In the genomic region with DNA sequence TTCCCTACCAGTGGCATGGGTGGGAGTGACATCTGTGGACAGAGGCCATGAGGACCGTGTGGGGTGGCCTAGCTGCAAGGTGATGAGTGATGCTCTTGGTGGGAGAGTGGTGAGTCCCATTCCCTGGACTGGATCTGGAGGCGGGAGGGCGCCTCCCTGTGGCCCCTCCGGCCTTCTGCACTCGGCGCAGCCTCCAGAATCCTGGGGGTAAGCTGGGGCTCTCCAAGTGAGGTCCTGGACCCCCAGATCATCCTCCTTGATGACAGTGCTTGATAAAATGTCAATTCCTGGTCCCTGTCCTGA, we compare ENCODE assay signal across 7 cellular contexts. TPM values are rescaled to one million over a fixed set of nuclear protein-coding genes. Genes with fewer than 3 reads are reported as not detected.
DNase-seq lines count a peak whose midpoint lies in the region; ATAC-seq, FAIRE-seq and TF ChIP-seq lines count a peak whose summit lies in the region.

No MANE protein-coding gene starts in this region.

- no peak for FAIRE-seq in bronchial epithelial cell (lab: Jason Lieb, UNC)

- TF ChIP-seq CTCF in bronchial epithelial cell (IDR thresholded peaks at IDR 0.05; ENCODE audit: insufficient read depth, low read length, severe bottlenecking): peak; percentile 19
- TF ChIP-seq CTCF in natural killer cell (IDR thresholded peaks at IDR 0.05): peak; percentile 31

- intact Hi-C loops in natural killer cell (cut with micrococcal nuclease) (loop anchor here (5.0 kb wide), 1 partner anchor 37 kb away; no protein-coding TSS in a partner anchor), posterior vena cava (cut with DNase I) (no loop called here)

- H3K36me3 Mint-ChIP-seq in natural killer cell: no peaks in the 10 kb centered on the region

- ATAC-seq in natural killer cell: no peak
- ATAC-seq in HG03354 (IDR thresholded peaks at IDR 0.05; ENCODE audit: poor library complexity, severe bottlenecking, unreplicated experiment): no peak

- H3K27me3 ChIP-seq in bronchial epithelial cell (ENCODE audit: control insufficient read depth, insufficient read depth, low read length): peaks cover 23% of the 10 kb centered on the region

- H3K36me3 ChIP-seq in bronchial epithelial cell (ENCODE audit: control insufficient read depth, insufficient read depth, low read length): no peaks in the 10 kb centered on the region

- H3K27ac Mint-ChIP-seq in natural killer cell: peak overlapping the region; percentile 70 to 93

- DNase-seq in D341Med (ENCODE audit: low spot score): peak; percentile 66
- peak; percentile 81 for DNase-seq in HuH-7 (ENCODE audit: low spot score)
- no peak for DNase-seq in bronchial epithelial cell (ENCODE audit: low read depth)
- no peak for DNase-seq in natural killer cell
- no peak for DNase-seq in stimulated activated CD4-positive, alpha-beta T cell treated with anti-CD3 and anti-CD28 coated beads, Interleukin-12 subunit alpha, Interleukin-12 subunit beta, amount 100 ng/mL, for 4 hours
- DNase-seq in posterior vena cava (ENCODE audit: low spot score): no peak

- no peaks in the 10 kb centered on the region for H3K27me3 Mint-ChIP-seq in natural killer cell (ENCODE audit: low read depth in 2 of 2)

- peak overlapping the region; percentile 83 for H3K4me3 Mint-ChIP-seq in natural killer cell

- H3K4me3 ChIP-seq in bronchial epithelial cell (ENCODE audit: low read depth, low read length): no peak overlapping the region

- no peaks in the 10 kb centered on the region for H3K9me3 Mint-ChIP-seq in natural killer cell

- H3K4me1 Mint-ChIP-seq in natural killer cell: peaks cover 63 to 82% of the 10 kb centered on the region in 2 donors

RNA-seq across cellular contexts. Expression of a gene that starts 32.3 kb away (rescaled TPM):
- 6.3 and 14.0 TPM in 2 replicates for total RNA-seq in bronchial epithelial cell
- total RNA-seq in natural killer cell: 100 to 1,000 TPM in 1 of 3 donors, 10 to 100 TPM in 2; 92.6 to 133 (median 93.4) TPM
- total RNA-seq in posterior vena cava: 10 to 100 TPM in 1 of 2 donors, 1 to 10 TPM in 1; 8.8 to 11.8 TPM

Comparison
In these comparisons a context has a peak if more than half of its experiments do, and no peak if none do; other contexts are left out.
1. DNase-seq: peak in D341Med (single experiment) and HuH-7 (single experiment); none in bronchial epithelial cell (single experiment), natural killer cell (single experiment), stimulated activated CD4-positive, alpha-beta T cell treated with anti-CD3 and anti-CD28 coated beads, Interleukin-12 subunit alpha, Interleukin-12 subunit beta, amount 100 ng/mL, for 4 hours (single experiment) and posterior vena cava (single experiment).